15 cellular contexts compared by ENCODE assay signal in genomic region chr2:223562078-223562477, GRCh38. TPM values are rescaled to one million over a fixed set of nuclear protein-coding genes. Genes with fewer than 3 reads are reported as not detected.
A peak's percentile ranks its signal among the peaks of the same experiment; 100 is the strongest.
DNase-seq lines count a peak whose midpoint lies in the region; ATAC-seq and TF ChIP-seq lines count a peak whose summit lies in the region.
"Had no signal": no experiment of that assay in that cellular context is flagged by ENCODE, and none has a peak within 500 bp of the region (broad histone marks: within the 10 kb centered on the region; RNA-seq: fewer than 3 reads in every experiment).

No MANE protein-coding gene starts in this region.

- H3K79me2 ChIP-seq in HCT116 (ENCODE audit: insufficient read depth, low read length): peaks cover 12% of the 10 kb centered on the region; the same call in 1 of the 2 replicates
- no peaks in the 10 kb centered on the region for H3K79me2 ChIP-seq in PC-3 (ENCODE audit: low read length)

- H3K4me1 ChIP-seq in HCT116 (ENCODE audit: control insufficient read depth in 1 of 2, insufficient read depth in 2 of 2, low read length in 2 of 2) (peaks cover 75 to 99% of the 10 kb centered on the region in 2 experiments), PC-3 (ENCODE audit: insufficient read depth, low read length) (peaks cover 42% of the 10 kb centered on the region), foreskin keratinocyte (peaks cover 29% of the 10 kb centered on the region), right lobe of liver (no peaks in the 10 kb centered on the region)
- H3K4me1 ChIP-seq: BLaER1 had no signal

- TF ChIP-seq CTCF in HCT116 (IDR thresholded peaks at IDR 0.05 in 2 of 3, conservative IDR thresholded peaks at IDR 0.05 in 1 of 3; ENCODE audit: borderline replicate concordance in 1 of 3, insufficient read depth in 1 of 3, low read depth in 2 of 3, low read length in 2 of 3) (no peak), PC-3 (conservative IDR thresholded peaks at IDR 0.05; ENCODE audit: low read depth, low read length) (no peak), foreskin keratinocyte (conservative IDR thresholded peaks at IDR 0.05) (no peak), right lobe of liver (IDR thresholded peaks at IDR 0.05) (no peak)

- H3K9me2 ChIP-seq in HCT116 (ENCODE audit: insufficient read depth) (no peaks in the 10 kb centered on the region), PC-3 (replicated peaks; ENCODE audit: low read length) (no peaks in the 10 kb centered on the region)

- no peak for TF ChIP-seq RAD21 in HCT116 (IDR thresholded peaks at IDR 0.05; ENCODE audit: low read depth)

- peak overlapping the region; percentile 86 for H3K4me2 ChIP-seq in HCT116 (ENCODE audit: low read length)
- no peak overlapping the region for H3K4me2 ChIP-seq in PC-3 (ENCODE audit: low read length)
- H3K4me2 ChIP-seq: BLaER1 had no signal

- RAD21 ChIA-PET in HCT116 (lab: Charles Lee; ENCODE audit: low non-redundant PET in 1 of 2, low total read pairs in 2 of 2, uncharacterized antibody in 2 of 2, unreplicated experiment in 2 of 2): interaction anchor here in 1 of 2 experiments (0.6 kb wide), 1 partner anchor 820 kb away, joined by 3 read pairs; no protein-coding TSS in a partner anchor

- WGBS in right lobe of liver (ENCODE audit: insufficient coverage, low coverage, low lambda C conversion rate, missing lambda C conversion rate): 44% methylated on average over 2 of the region's 2 CpGs

- POLR2A ChIA-PET in HCT116 (lab: Charles Lee) (interaction anchor here (0.9 to 1.9 kb wide), 4 partner anchors 9 to 160 kb away, joined by 3 to 6 read pairs (median 5); no protein-coding TSS in a partner anchor), PC-3 (lab: Charles Lee; ENCODE audit: unreplicated experiment) (interaction anchor here (0.5 kb wide), 1 partner anchor 110 kb away, joined by 3 read pairs; no protein-coding TSS in a partner anchor)

- H3K4me3 ChIP-seq in HCT116 (replicated peaks in 1 of 2; ENCODE audit: low read depth in 1 of 2, low read length in 2 of 2) (peak overlapping the region in 1 of 2 experiments; percentile 24; a peak in 1 of 4 replicates), PC-3 (ENCODE audit: low read length) (no peak overlapping the region), right lobe of liver (no peak overlapping the region)
- H3K4me3 ChIP-seq: BLaER1, K562 had no signal

- H3K9me3 ChIP-seq in HCT116 (ENCODE audit: control insufficient read depth in 1 of 2, insufficient read depth in 1 of 2, low read depth in 1 of 2, low read length in 2 of 2) (no peaks in the 10 kb centered on the region), PC-3 (ENCODE audit: low read length) (no peaks in the 10 kb centered on the region), right lobe of liver (no peaks in the 10 kb centered on the region)
- H3K9me3 ChIP-seq: BLaER1 had no signal

- DNase-seq in HCT116 (ENCODE audit: low read depth, low spot score) (peak; percentile 70), PC-3 (peak; percentile 21), foreskin keratinocyte (peak in 1 of 2 donors; percentile 60), renal cortical epithelial cell (ENCODE audit: low read depth) (peak; percentile 33), ACHN (no peak), right lobe of liver (no peak), NCI-H774 (lab: John Stamatoyannopoulos, UW) (no peak)
- DNase-seq: AML-193; CD4-positive, CD25-positive, alpha-beta regulatory T cell; DMS79; GOT3; H9 had no signal

- intact Hi-C loops in HCT116 (cut with micrococcal nuclease) (no loop called here), PC-3 (cut with micrococcal nuclease) (loop anchor here (5.0 kb wide), 1 partner anchor 40 kb away; the partner anchor contains the start of gene SCG2), right lobe of liver (cut with DNase I) (no loop called here)

- H3K9ac ChIP-seq in HCT116 (ENCODE audit: low read length): peak overlapping the region; percentile 86
- H3K9ac ChIP-seq in PC-3 (ENCODE audit: low read length): no peak overlapping the region
- H3K9ac ChIP-seq: BLaER1 had no signal

- no peak overlapping the region for H2AFZ ChIP-seq in HCT116 (ENCODE audit: low read depth, low read length, poor library complexity, severe bottlenecking)
- no peak overlapping the region for H2AFZ ChIP-seq in PC-3 (ENCODE audit: low read length)

- ATAC-seq in HCT116: peak; percentile 28
- ATAC-seq in PC-3: no peak
- ATAC-seq in foreskin keratinocyte: peak; percentile 47
- no peak for ATAC-seq in right lobe of liver
- ATAC-seq: K562 had no signal

- H3K36me3 ChIP-seq in HCT116 (ENCODE audit: control insufficient read depth in 1 of 2, insufficient read depth in 2 of 2, low read length in 2 of 2) (no peaks in the 10 kb centered on the region), PC-3 (ENCODE audit: low read depth, low read length) (no peaks in the 10 kb centered on the region), right lobe of liver (no peaks in the 10 kb centered on the region)
- H3K36me3 ChIP-seq: BLaER1 had no signal

- TF ChIP-seq POLR2A in HCT116 (IDR thresholded peaks at IDR 0.05; ENCODE audit: borderline replicate concordance, extremely low read depth, insufficient read depth, insufficient read length) (no peak), right lobe of liver (IDR thresholded peaks at IDR 0.05) (no peak)

- H3K27me3 ChIP-seq in HCT116 (ENCODE audit: insufficient read depth, low read length): no peaks in the 10 kb centered on the region
- H3K27me3 ChIP-seq in PC-3 (ENCODE audit: low read length): no peaks in the 10 kb centered on the region
- no peaks in the 10 kb centered on the region for H3K27me3 ChIP-seq in foreskin keratinocyte
- no peaks in the 10 kb centered on the region for H3K27me3 ChIP-seq in right lobe of liver
- H3K27me3 ChIP-seq: BLaER1 had no signal

- in situ Hi-C loops in ACHN (cut with HindIII; ENCODE audit: low pct_ligation_motif_present, low pct_unique_long_range_greater_than_20kb, low sequenced_read_pairs): no loop called here

- H3F3A ChIP-seq in PC-3 (ENCODE audit: low read length, unreplicated experiment): peaks cover 5% of the 10 kb centered on the region

- no peaks in the 10 kb centered on the region for H4K20me1 ChIP-seq in HCT116 (ENCODE audit: insufficient read depth)
- no peaks in the 10 kb centered on the region for H4K20me1 ChIP-seq in PC-3 (ENCODE audit: low read length)
- H4K20me1 ChIP-seq: BLaER1 had no signal

- CTCF ChIA-PET in HCT116 (lab: Charles Lee) (interaction anchor here (0.7 to 0.9 kb wide), 2 partner anchors 9 to 65 kb away, joined by 3 read pairs; no protein-coding TSS in a partner anchor), PC-3 (lab: Charles Lee) (no interaction called here)

- BruUV-seq in HCT116 (replicated peaks; lab: Mats Ljungman, UMichigan) (no TSS peak), PC-3 (replicated peaks; lab: Mats Ljungman, UMichigan) (no TSS peak)

- peak overlapping the region; percentile 98 for H3K27ac ChIP-seq in HCT116 (ENCODE audit: low read depth, low read length)
- no peak overlapping the region for H3K27ac ChIP-seq in PC-3 (ENCODE audit: low read length)
- peak overlapping the region; percentile 81 for H3K27ac ChIP-seq in foreskin keratinocyte
- H3K27ac ChIP-seq in right lobe of liver: no peak overlapping the region
- H3K27ac ChIP-seq: BLaER1, HL-60 had no signal

TF ChIP-seq in HCT116, 20 proteins besides CTCF, POLR2A, EP300 and RAD21:
- TF ChIP-seq ZFX (IDR thresholded peaks at IDR 0.05) (no peak), SP1 (IDR thresholded peaks at IDR 0.05; ENCODE audit: low read depth) (peak; percentile 61), FOSL1 (IDR thresholded peaks at IDR 0.05; ENCODE audit: low read depth) (peak; percentile 36; the same call in 1 of the 2 replicates), JUND (IDR thresholded peaks at IDR 0.05) (peak; percentile 27; the same call in 1 of the 2 replicates)

RNA-seq across cellular contexts. Expression of gene SCG2, which starts 40.1 kb away (rescaled TPM):
- total RNA-seq in HCT116 (2021; ENCODE audit: unreplicated experiment) (19.8 TPM), PC-3 (2014; rRNA removed) (0.51 and 0.98 TPM in 2 replicates), foreskin keratinocyte (0.14 TPM in 1 of 2 replicates, not detected in the other), renal cortical epithelial cell (0.35 and 1.2 TPM in 2 replicates), right lobe of liver (not detected)
- 12.7 and 15.5 TPM in 2 replicates for polyA plus RNA-seq in HCT116 (2012)
- 0.02 and 0.06 TPM in 2 replicates for polyA plus RNA-seq in foreskin keratinocyte
- total RNA-seq: CD4-positive, CD25-positive, alpha-beta regulatory T cell had no signal
- polyA plus RNA-seq: CD4-positive, CD25-positive, alpha-beta regulatory T cell had no signal

Comparison
In these comparisons a context has a peak if more than half of its experiments do, and no peak if none do; other contexts are left out.
1. ATAC-seq: peak in HCT116 (single experiment) and foreskin keratinocyte (single experiment); none in PC-3 (single experiment) and right lobe of liver (0 of 4).
2. DNase-seq: peak in HCT116 (single experiment), PC-3 (single experiment) and renal cortical epithelial cell (single experiment); none in ACHN (single experiment), right lobe of liver (0 of 3) and NCI-H774 (single experiment).
3. H3K27ac ChIP-seq: peak in HCT116 (single experiment) and foreskin keratinocyte (single experiment); none in PC-3 (single experiment) and right lobe of liver (0 of 3).